Comparison of ENCODE assay signal across 9 cellular contexts in the genomic region with DNA sequence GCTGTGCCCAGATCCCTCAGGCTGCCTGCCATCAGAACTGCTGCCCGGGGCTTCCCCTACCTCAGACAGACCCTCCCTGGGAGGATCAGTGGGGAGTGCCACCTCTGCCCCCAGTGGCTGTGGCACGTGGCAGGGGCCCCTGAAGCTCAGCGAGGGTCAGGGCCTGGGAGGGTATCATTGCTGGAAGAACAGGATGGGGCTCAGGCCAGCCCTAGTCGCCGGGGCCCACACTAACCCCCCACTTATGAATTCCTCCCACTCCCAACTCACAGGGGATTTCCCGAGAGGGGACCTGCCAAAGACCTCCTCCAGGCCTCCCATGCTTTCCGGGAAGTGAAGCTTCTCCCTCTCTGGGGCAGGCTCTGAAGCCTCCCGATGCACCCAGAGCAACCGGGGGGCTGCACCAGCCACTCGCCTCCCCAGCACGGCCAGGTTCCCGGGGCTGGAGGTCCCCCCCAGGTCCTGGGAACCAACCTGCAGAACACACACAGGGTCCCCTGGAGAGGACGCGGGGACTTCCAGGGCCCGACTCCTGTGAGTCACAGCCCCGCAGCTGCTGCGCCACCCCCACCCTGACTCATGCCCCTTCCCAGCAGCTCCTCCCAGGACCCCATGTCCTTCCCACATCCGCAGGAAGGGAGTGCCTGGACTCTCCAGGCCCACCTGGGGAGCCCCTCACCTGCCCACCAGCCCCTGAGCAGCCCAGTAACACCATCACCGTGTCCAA. TPM values are rescaled to one million over a fixed set of nuclear protein-coding genes. Genes with fewer than 3 reads are reported as not detected.
DNase-seq lines count a peak whose midpoint lies in the region; ATAC-seq, FAIRE-seq and TF ChIP-seq lines count a peak whose summit lies in the region.
"Had no signal": no experiment of that assay in that cellular context is flagged by ENCODE, and none has a peak within 500 bp of the region (broad histone marks: within the 10 kb centered on the region; RNA-seq: fewer than 3 reads in every experiment).

No MANE protein-coding gene starts in this region.

- H3K9me3 Mint-ChIP-seq in memory B cell, result no peaks in the 10 kb centered on the region
- H3K9me3 Mint-ChIP-seq: naive B cell had no signal

- peak; percentile 25 for ATAC-seq in memory B cell (ENCODE audit: low read depth)
- ATAC-seq in upper lobe of right lung, result peak; percentile 2
- no peak for ATAC-seq in HG02852 (IDR thresholded peaks at IDR 0.05; ENCODE audit: unreplicated experiment)

- H3K36me3 Mint-ChIP-seq in memory B cell, result no peaks in the 10 kb centered on the region
- H3K36me3 Mint-ChIP-seq: naive B cell had no signal

- peak overlapping the region; percentile 60 for H3K27ac ChIP-seq in upper lobe of right lung

- no peaks in the 10 kb centered on the region for H3K9me3 ChIP-seq in upper lobe of right lung

- H3K4me3 ChIP-seq in bronchial epithelial cell (ENCODE audit: low read depth, low read length) (no peak overlapping the region), upper lobe of right lung (no peak overlapping the region)

- intact Hi-C loops in upper lobe of right lung (cut with DNase I), result no loop called here

- H3K36me3 ChIP-seq in bronchial epithelial cell (ENCODE audit: control insufficient read depth, insufficient read depth, low read length) (peaks cover 4% of the 10 kb centered on the region), upper lobe of right lung (peaks cover 20% of the 10 kb centered on the region)

- H3K27me3 Mint-ChIP-seq in memory B cell, result no peaks in the 10 kb centered on the region
- H3K27me3 Mint-ChIP-seq: naive B cell had no signal

- in situ Hi-C loops in Caki2 (cut with HindIII; ENCODE audit: low pct_unique_long_range_greater_than_20kb, low sequenced_read_pairs), result no loop called here

- no peak overlapping the region for H3K27ac Mint-ChIP-seq in memory B cell
- H3K27ac Mint-ChIP-seq: naive B cell had no signal

- H3K27me3 ChIP-seq in bronchial epithelial cell (ENCODE audit: control insufficient read depth, insufficient read depth, low read length) (no peaks in the 10 kb centered on the region), upper lobe of right lung (no peaks in the 10 kb centered on the region)

- H3K4me1 Mint-ChIP-seq in memory B cell, result peaks cover 15% of the 10 kb centered on the region

- H3K4me3 Mint-ChIP-seq in memory B cell, result no peak overlapping the region

- no peak for TF ChIP-seq CTCF in bronchial epithelial cell (IDR thresholded peaks at IDR 0.05; ENCODE audit: insufficient read depth, low read length, severe bottlenecking)
- TF ChIP-seq CTCF in upper lobe of right lung (IDR thresholded peaks at IDR 0.05), result no peak

- peaks cover 16% of the 10 kb centered on the region for H3K4me1 ChIP-seq in upper lobe of right lung

- FAIRE-seq in bronchial epithelial cell (lab: Jason Lieb, UNC), result no peak

- peak; percentile 91 for DNase-seq in Caki2 (ENCODE audit: low read depth)
- peak; percentile 20 for DNase-seq in NCI-H69 (lab: John Stamatoyannopoulos, UW)
- DNase-seq in bronchial epithelial cell (ENCODE audit: low read depth), result peak; percentile 88
- no peak for DNase-seq in memory B cell (ENCODE audit: low spot score in 2 of 2)
- peak; percentile 67 for DNase-seq in upper lobe of right lung
- no peak for DNase-seq in NCI-H1930 (lab: John Stamatoyannopoulos, UW)
- DNase-seq in NCI-H1694 treated with DMSO at 0.1 percent for 48 hours (lab: John Stamatoyannopoulos, UW), result no peak
- DNase-seq: naive B cell had no signal

RNA-seq across cellular contexts. Expression of a gene that starts 2.5 kb away (rescaled TPM):
- total RNA-seq in Caki2 (2014; rRNA removed; shearing (Covaris generic); ENCODE audit: low replicate concordance), result 1.5 TPM in 1 of 2 replicates, not detected in the other
- total RNA-seq in bronchial epithelial cell (4.9 and 7.1 TPM in 2 replicates), upper lobe of right lung (14.4 TPM)

RNA-seq across cellular contexts. Expression of a gene that starts 8.9 kb away (rescaled TPM):
- total RNA-seq in Caki2 (2014; rRNA removed; shearing (Covaris generic); ENCODE audit: low replicate concordance), result 57.0 and 69.7 TPM in 2 replicates
- total RNA-seq in bronchial epithelial cell (49.2 and 55.5 TPM in 2 replicates), upper lobe of right lung (49.4 TPM)

RNA-seq across cellular contexts. Expression of a gene that starts 8.9 kb away (rescaled TPM):
- total RNA-seq in Caki2 (2014; rRNA removed; shearing (Covaris generic); ENCODE audit: low replicate concordance), result 44.3 and 49.9 TPM in 2 replicates
- 17.7 and 25.5 TPM in 2 replicates for total RNA-seq in bronchial epithelial cell
- total RNA-seq in upper lobe of right lung, result 27.6 TPM

RNA-seq across cellular contexts. Expression of a gene that starts 37.6 kb away (rescaled TPM):
- 6.0 and 17.5 TPM in 2 replicates for total RNA-seq in Caki2 (2014; rRNA removed; shearing (Covaris generic); ENCODE audit: low replicate concordance)
- total RNA-seq in bronchial epithelial cell (0.53 and 2.0 TPM in 2 replicates), upper lobe of right lung (7.8 TPM)

RNA-seq across cellular contexts. Expression of a gene that starts 40.7 kb away (rescaled TPM):
- total RNA-seq in Caki2 (2014; rRNA removed; shearing (Covaris generic); ENCODE audit: low replicate concordance), result 166 and 300 TPM in 2 replicates
- total RNA-seq in bronchial epithelial cell, result 14.0 and 21.8 TPM in 2 replicates
- total RNA-seq in upper lobe of right lung, result 64.1 TPM

Comparison
In these comparisons a context has a peak if more than half of its experiments do, and no peak if none do; other contexts are left out.
1. DNase-seq: peak in Caki2 (single experiment), NCI-H69 (single experiment), bronchial epithelial cell (single experiment) and upper lobe of right lung (single experiment); none in memory B cell (0 of 2), NCI-H1930 (0 of 2) and NCI-H1694 treated with DMSO at 0.1 percent for 48 hours (single experiment).